22 cellular contexts compared by ENCODE assay signal in genomic region chr21:28159396-28159795, GRCh38.
"Had no signal": no experiment of that assay in that cellular context is flagged by ENCODE, and none has a peak within 500 bp of the region (broad histone marks: within the 10 kb centered on the region; RNA-seq: fewer than 3 reads in every experiment).

No MANE protein-coding gene starts in this region.

- H3K4me1 ChIP-seq: esophagus squamous epithelium, lower lobe of right lung, psoas muscle, sigmoid colon, stomach had no signal

- H3K27ac Mint-ChIP-seq: naive thymus-derived CD4-positive, alpha-beta T cell; stimulated activated effector memory CD8-positive, alpha-beta T cell treated with anti-CD3 and anti-CD28 coated beads, Interleukin-12 subunit alpha, Interleukin-12 subunit beta, amount 100 ng/mL, for 72 hours had no signal

- H3K27me3 ChIP-seq: esophagus squamous epithelium, ovary, sigmoid colon, stomach, thyroid gland had no signal

- H3K4me1 Mint-ChIP-seq: naive thymus-derived CD4-positive, alpha-beta T cell; stimulated activated effector memory CD8-positive, alpha-beta T cell treated with anti-CD3 and anti-CD28 coated beads, Interleukin-12 subunit alpha, Interleukin-12 subunit beta, amount 100 ng/mL, for 72 hours had no signal

- H3K36me3 ChIP-seq: esophagus squamous epithelium, lower lobe of right lung, ovary, sigmoid colon, stomach, thyroid gland had no signal

- H3K4me3 Mint-ChIP-seq: naive thymus-derived CD4-positive, alpha-beta T cell; stimulated activated effector memory CD8-positive, alpha-beta T cell treated with anti-CD3 and anti-CD28 coated beads, Interleukin-12 subunit alpha, Interleukin-12 subunit beta, amount 100 ng/mL, for 72 hours had no signal

- ATAC-seq: left ventricle myocardium superior; lower lobe of right lung; naive thymus-derived CD4-positive, alpha-beta T cell; psoas muscle; right cardiac atrium had no signal

- DNase-seq: dermis blood vessel endothelial cell; effector memory CD4-positive, alpha-beta T cell; erythroblast; esophagus squamous epithelium; left ventricle myocardium superior; lower lobe of right lung; midbrain; naive thymus-derived CD4-positive, alpha-beta T cell; occipital lobe; ovary; posterior cingulate gyrus; psoas muscle; right cardiac atrium; sigmoid colon; stimulated activated CD4-positive, alpha-beta T cell treated with anti-CD3 and anti-CD28 coated beads, Interleukin-2, amount 100 ng/mL, for 24 hours; stimulated activated CD4-positive, alpha-beta T cell treated with anti-CD3 and anti-CD28 coated beads, Interleukin-4, amount 100 ng/mL, for 24 hours; stimulated activated naive CD4-positive, alpha-beta T cell treated with Interleukin-2 at 50 U/mL for 16 hours; stomach; thyroid gland; trophoblast cell had no signal

- H3K9me3 ChIP-seq: esophagus squamous epithelium, lower lobe of right lung, ovary, psoas muscle, sigmoid colon, stomach, thyroid gland had no signal

- H3K4me3 ChIP-seq: coronary artery, esophagus squamous epithelium, lower lobe of right lung, ovary, psoas muscle, sigmoid colon, stomach, thyroid gland had no signal

- H3K27ac ChIP-seq: coronary artery, esophagus squamous epithelium, lower lobe of right lung, ovary, psoas muscle, sigmoid colon, stomach, thyroid gland had no signal

- H3K36me3 Mint-ChIP-seq: naive thymus-derived CD4-positive, alpha-beta T cell; stimulated activated effector memory CD8-positive, alpha-beta T cell treated with anti-CD3 and anti-CD28 coated beads, Interleukin-12 subunit alpha, Interleukin-12 subunit beta, amount 100 ng/mL, for 72 hours had no signal
